ENCODE assay signal across 1 cellular context in the genomic region with DNA sequence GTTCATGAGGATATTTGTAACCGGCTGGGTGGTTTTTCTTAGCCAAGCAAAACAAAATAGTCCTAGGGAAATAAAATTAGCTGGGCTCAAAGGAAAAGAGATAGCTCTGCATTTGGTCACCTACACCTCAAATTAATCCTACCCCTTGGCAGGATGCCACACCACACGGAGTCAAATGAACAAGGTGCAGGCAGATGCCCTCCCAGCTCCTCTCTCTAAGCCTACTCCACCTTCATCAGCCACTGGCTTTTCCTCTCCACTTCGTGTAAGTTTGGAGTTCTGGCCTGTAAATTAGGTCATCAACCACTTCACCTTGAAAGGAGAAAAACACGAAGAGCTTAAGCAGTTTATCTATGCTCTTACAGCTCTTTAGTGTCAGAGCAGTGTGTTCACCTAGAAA.
TF ChIP-seq lines count a peak whose summit lies in the region.

No MANE protein-coding gene starts in this region.

TF ChIP-seq in WTC11, 78 proteins besides CTCF, POLR2A, EP300 and RAD21 (continued from another document):
- TF ChIP-seq, protein P1, sequence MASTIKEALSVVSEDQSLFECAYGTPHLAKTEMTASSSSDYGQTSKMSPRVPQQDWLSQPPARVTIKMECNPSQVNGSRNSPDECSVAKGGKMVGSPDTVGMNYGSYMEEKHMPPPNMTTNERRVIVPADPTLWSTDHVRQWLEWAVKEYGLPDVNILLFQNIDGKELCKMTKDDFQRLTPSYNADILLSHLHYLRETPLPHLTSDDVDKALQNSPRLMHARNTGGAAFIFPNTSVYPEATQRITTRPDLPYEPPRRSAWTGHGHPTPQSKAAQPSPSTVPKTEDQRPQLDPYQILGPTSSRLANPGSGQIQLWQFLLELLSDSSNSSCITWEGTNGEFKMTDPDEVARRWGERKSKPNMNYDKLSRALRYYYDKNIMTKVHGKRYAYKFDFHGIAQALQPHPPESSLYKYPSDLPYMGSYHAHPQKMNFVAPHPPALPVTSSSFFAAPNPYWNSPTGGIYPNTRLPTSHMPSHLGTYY (CRISPR knock-in tag; IDR thresholded peaks at IDR 0.05) = no peak
- TF ChIP-seq, protein P2, sequence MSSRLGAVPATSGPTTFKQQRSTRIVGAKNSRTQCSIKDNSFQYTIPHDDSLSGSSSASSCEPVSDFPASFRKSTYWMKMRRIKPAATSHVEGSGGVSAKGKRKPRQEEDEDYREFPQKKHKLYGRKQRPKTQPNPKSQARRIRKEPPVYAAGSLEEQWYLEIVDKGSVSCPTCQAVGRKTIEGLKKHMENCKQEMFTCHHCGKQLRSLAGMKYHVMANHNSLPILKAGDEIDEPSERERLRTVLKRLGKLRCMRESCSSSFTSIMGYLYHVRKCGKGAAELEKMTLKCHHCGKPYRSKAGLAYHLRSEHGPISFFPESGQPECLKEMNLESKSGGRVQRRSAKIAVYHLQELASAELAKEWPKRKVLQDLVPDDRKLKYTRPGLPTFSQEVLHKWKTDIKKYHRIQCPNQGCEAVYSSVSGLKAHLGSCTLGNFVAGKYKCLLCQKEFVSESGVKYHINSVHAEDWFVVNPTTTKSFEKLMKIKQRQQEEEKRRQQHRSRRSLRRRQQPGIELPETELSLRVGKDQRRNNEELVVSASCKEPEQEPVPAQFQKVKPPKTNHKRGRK (CRISPR knock-in tag; IDR thresholded peaks at IDR 0.05; ENCODE audit: borderline replicate concordance) = no peak
- TF ChIP-seq, protein P3, sequence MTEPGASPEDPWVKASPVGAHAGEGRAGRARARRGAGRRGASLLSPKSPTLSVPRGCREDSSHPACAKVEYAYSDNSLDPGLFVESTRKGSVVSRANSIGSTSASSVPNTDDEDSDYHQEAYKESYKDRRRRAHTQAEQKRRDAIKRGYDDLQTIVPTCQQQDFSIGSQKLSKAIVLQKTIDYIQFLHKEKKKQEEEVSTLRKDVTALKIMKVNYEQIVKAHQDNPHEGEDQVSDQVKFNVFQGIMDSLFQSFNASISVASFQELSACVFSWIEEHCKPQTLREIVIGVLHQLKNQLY (CRISPR knock-in tag; IDR thresholded peaks at IDR 0.05) = no peak
- no peak for TF ChIP-seq IRF2 (CRISPR knock-in tag; IDR thresholded peaks at IDR 0.05; ENCODE audit: borderline replicate concordance, low read depth)
- TF ChIP-seq HMGA2 (CRISPR knock-in tag; IDR thresholded peaks at IDR 0.05) = no peak
- TF ChIP-seq, protein P4, sequence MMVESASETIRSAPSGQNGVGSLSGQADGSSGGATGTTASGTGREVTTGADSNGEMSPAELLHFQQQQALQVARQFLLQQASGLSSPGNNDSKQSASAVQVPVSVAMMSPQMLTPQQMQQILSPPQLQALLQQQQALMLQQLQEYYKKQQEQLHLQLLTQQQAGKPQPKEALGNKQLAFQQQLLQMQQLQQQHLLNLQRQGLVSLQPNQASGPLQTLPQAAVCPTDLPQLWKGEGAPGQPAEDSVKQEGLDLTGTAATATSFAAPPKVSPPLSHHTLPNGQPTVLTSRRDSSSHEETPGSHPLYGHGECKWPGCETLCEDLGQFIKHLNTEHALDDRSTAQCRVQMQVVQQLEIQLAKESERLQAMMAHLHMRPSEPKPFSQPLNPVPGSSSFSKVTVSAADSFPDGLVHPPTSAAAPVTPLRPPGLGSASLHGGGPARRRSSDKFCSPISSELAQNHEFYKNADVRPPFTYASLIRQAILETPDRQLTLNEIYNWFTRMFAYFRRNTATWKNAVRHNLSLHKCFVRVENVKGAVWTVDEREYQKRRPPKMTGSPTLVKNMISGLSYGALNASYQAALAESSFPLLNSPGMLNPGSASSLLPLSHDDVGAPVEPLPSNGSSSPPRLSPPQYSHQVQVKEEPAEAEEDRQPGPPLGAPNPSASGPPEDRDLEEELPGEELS (CRISPR knock-in tag; IDR thresholded peaks at IDR 0.05) = no peak
